1 cellular context compared by ENCODE assay signal in genomic region chr6:74573613-74574012, GRCh38.
TF ChIP-seq lines count a peak whose summit lies in the region.

No MANE protein-coding gene starts in this region.

TF ChIP-seq in IMR-90, 13 proteins besides CTCF, POLR2A, EP300 and RAD21 (continued from another document):
- no peak for TF ChIP-seq CEBPB (IDR thresholded peaks at IDR 0.05; ENCODE audit: low read depth, low read length)
- no peak for TF ChIP-seq MAFK (IDR thresholded peaks at IDR 0.05; ENCODE audit: low read depth, low read length)
- TF ChIP-seq RFX5 (IDR thresholded peaks at IDR 0.05; ENCODE audit: low read depth, low read length), result no peak
- TF ChIP-seq CHD1 (IDR thresholded peaks at IDR 0.05; ENCODE audit: low read depth, low read length), result no peak
- no peak for TF ChIP-seq MAZ (IDR thresholded peaks at IDR 0.05; ENCODE audit: borderline replicate concordance, low read depth, low read length)
- TF ChIP-seq MXI1 (IDR thresholded peaks at IDR 0.05; ENCODE audit: borderline replicate concordance, low read depth, low read length), result no peak
- TF ChIP-seq FOS (IDR thresholded peaks at IDR 0.05; ENCODE audit: low read depth, low read length), result no peak
- no peak for TF ChIP-seq ELK1 (IDR thresholded peaks at IDR 0.05; ENCODE audit: borderline replicate concordance, low read depth, low read length)
- no peak for TF ChIP-seq BHLHE40 (IDR thresholded peaks at IDR 0.05; ENCODE audit: low read depth, low read length)
- TF ChIP-seq RCOR1 (IDR thresholded peaks at IDR 0.05; ENCODE audit: insufficient replicate concordance, low read length), result no peak
- TF ChIP-seq NFE2L2 (IDR thresholded peaks at IDR 0.05; ENCODE audit: low read depth, low read length), result no peak
- TF ChIP-seq USF2 (IDR thresholded peaks at IDR 0.05; ENCODE audit: low read depth, low read length), result no peak
